Comparison of ENCODE assay signal across 7 cellular contexts in genomic region chr17:46284467-46284866, GRCh38. TPM values are rescaled to one million over a fixed set of nuclear protein-coding genes. Genes with fewer than 3 reads are reported as not detected.
A peak's percentile ranks its signal among the peaks of the same experiment; 100 is the strongest.
DNase-seq lines count a peak whose midpoint lies in the region; ATAC-seq and TF ChIP-seq lines count a peak whose summit lies in the region.
"Not testable (repeated sequence)": the region's sequence is repeated elsewhere in the genome, so short reads cannot be mapped to it uniquely, and the experiment has no call there.

No MANE protein-coding gene starts in this region.

- POLR2A ChIA-PET in HCT116 (lab: Charles Lee): not testable (repeated sequence)

- not testable (repeated sequence) for H3K4me3 Mint-ChIP-seq in central memory CD8-positive, alpha-beta T cell

- H3K27ac ChIP-seq in HCT116 (ENCODE audit: low read depth, low read length): not testable (repeated sequence)

- not testable (repeated sequence) for ATAC-seq in HCT116
- ATAC-seq in central memory CD8-positive, alpha-beta T cell (replicated peaks; ENCODE audit: extremely low read depth, poor library complexity, severe bottlenecking): peak; percentile 57

- H3K9me3 ChIP-seq in HCT116 (ENCODE audit: control insufficient read depth in 1 of 2, insufficient read depth in 1 of 2, low read depth in 1 of 2, low read length in 2 of 2): not testable (repeated sequence)

- H3K27ac Mint-ChIP-seq in central memory CD8-positive, alpha-beta T cell (ENCODE audit: low read depth): peak overlapping the region; percentile 83

- RAD21 ChIA-PET in HCT116 (lab: Charles Lee; ENCODE audit: low non-redundant PET in 1 of 2, low total read pairs in 2 of 2, uncharacterized antibody in 2 of 2, unreplicated experiment in 2 of 2): not testable (repeated sequence)

- H3K4me1 ChIP-seq in HCT116 (ENCODE audit: control insufficient read depth in 1 of 2, insufficient read depth in 2 of 2, low read length in 2 of 2): peaks cover 5 to 14% of the 10 kb centered on the region in 2 experiments; a peak in 3 of 4 replicates

- TF ChIP-seq POLR2A in HCT116 (IDR thresholded peaks at IDR 0.05; ENCODE audit: borderline replicate concordance, extremely low read depth, insufficient read depth, insufficient read length): not testable (repeated sequence)

- intact Hi-C loops in HCT116 (cut with micrococcal nuclease): not testable (repeated sequence)

- H3K79me2 ChIP-seq in HCT116 (ENCODE audit: insufficient read depth, low read length): not testable (repeated sequence)

- H3K36me3 Mint-ChIP-seq in central memory CD8-positive, alpha-beta T cell (ENCODE audit: insufficient read depth): not testable (repeated sequence)

- H3K9ac ChIP-seq in HCT116 (ENCODE audit: low read length): not testable (repeated sequence)

- not testable (repeated sequence) for H3K36me3 ChIP-seq in HCT116 (ENCODE audit: control insufficient read depth in 1 of 2, insufficient read depth in 2 of 2, low read length in 2 of 2)

- H3K4me3 ChIP-seq in HCT116 (replicated peaks in 1 of 2; ENCODE audit: low read depth in 1 of 2, low read length in 2 of 2): not testable (repeated sequence)

- TF ChIP-seq RAD21 in HCT116 (IDR thresholded peaks at IDR 0.05; ENCODE audit: low read depth): not testable (repeated sequence)

- not testable (repeated sequence) for DNase-seq in HCT116 (ENCODE audit: low read depth, low spot score); central memory CD8-positive, alpha-beta T cell (ENCODE audit: low spot score in 2 of 2)
- DNase-seq in SW 1271 (lab: John Stamatoyannopoulos, UW) (peak; percentile 60 to 76), mucosa of gallbladder (ENCODE audit: low spot score) (peak; percentile 6)
- DNase-seq in activated CD4-positive, alpha-beta T cell treated with anti-CD3 and anti-CD28 coated beads, Interleukin-2, amount 50 U/mL, for 4 hours: peak; percentile 28 to 34
- peak; percentile 79 for DNase-seq in activated effector memory CD4-positive, alpha-beta T cell treated with anti-CD3 and anti-CD28 coated beads, Interleukin-2, amount 50 U/mL, for 16 hours
- peak; percentile 79 for DNase-seq in stimulated activated CD4-positive, alpha-beta T cell treated with anti-CD3 and anti-CD28 coated beads, Interleukin-4, amount 100 ng/mL, for 24 hours

- H3K9me2 ChIP-seq in HCT116 (ENCODE audit: insufficient read depth): not testable (repeated sequence)

- not testable (repeated sequence) for H3K9me3 Mint-ChIP-seq in central memory CD8-positive, alpha-beta T cell

- not testable (repeated sequence) for H4K20me1 ChIP-seq in HCT116 (ENCODE audit: insufficient read depth)

- not testable (repeated sequence) for H2AFZ ChIP-seq in HCT116 (ENCODE audit: low read depth, low read length, poor library complexity, severe bottlenecking)

- not testable (repeated sequence) for BruUV-seq in HCT116 (replicated peaks; lab: Mats Ljungman, UMichigan)

- H3K27me3 Mint-ChIP-seq in central memory CD8-positive, alpha-beta T cell: not testable (repeated sequence)

- not testable (repeated sequence) for H3K4me2 ChIP-seq in HCT116 (ENCODE audit: low read length)

- CTCF ChIA-PET in HCT116 (lab: Charles Lee): not testable (repeated sequence)

- H3K4me1 Mint-ChIP-seq in central memory CD8-positive, alpha-beta T cell: peaks cover 22% of the 10 kb centered on the region

- not testable (repeated sequence) for TF ChIP-seq CTCF in HCT116 (IDR thresholded peaks at IDR 0.05 in 2 of 3, conservative IDR thresholded peaks at IDR 0.05 in 1 of 3; ENCODE audit: borderline replicate concordance in 1 of 3, insufficient read depth in 1 of 3, low read depth in 2 of 3, low read length in 2 of 3)

- H3K27me3 ChIP-seq in HCT116 (ENCODE audit: insufficient read depth, low read length): not testable (repeated sequence)

TF ChIP-seq in HCT116, 20 proteins besides CTCF, POLR2A, EP300 and RAD21:
- TF ChIP-seq FOSL1 (IDR thresholded peaks at IDR 0.05; ENCODE audit: low read depth): peak; percentile 67

RNA-seq across cellular contexts. Expression of gene LRRC37A, which starts 10.5 kb away (rescaled TPM):
- 1.2 TPM for total RNA-seq in HCT116 (2021; ENCODE audit: unreplicated experiment)
- polyA plus RNA-seq in HCT116 (2012): 1.1 and 1.2 TPM in 2 replicates
- 2.6 TPM for total RNA-seq in mucosa of gallbladder
